Comparison of ENCODE assay signal across 8 cellular contexts in genomic region chr3:52446631-52447511, GRCh38. TPM values are rescaled to one million over a fixed set of nuclear protein-coding genes. Genes with fewer than 3 reads are reported as not detected.
DNase-seq lines count a peak whose midpoint lies in the region; ATAC-seq and TF ChIP-seq lines count a peak whose summit lies in the region.

No MANE protein-coding gene starts in this region.

- H3K36me3 ChIP-seq in lung (ENCODE audit: control insufficient read depth in 2 of 2, insufficient read depth in 2 of 2, low read length in 2 of 2): no peaks in the 10 kb centered on the region

- H3K27me3 ChIP-seq in lung (ENCODE audit: control insufficient read depth, insufficient read depth): no peaks in the 10 kb centered on the region

- H3K27ac ChIP-seq in 22Rv1 (no peak overlapping the region), lung (ENCODE audit: low read depth in 1 of 2, low read length in 1 of 2) (no peak overlapping the region)

- TF ChIP-seq CTCF in 22Rv1 (IDR thresholded peaks at IDR 0.05): peak; percentile 98
- TF ChIP-seq CTCF in GM12873 (IDR thresholded peaks at IDR 0.05; ENCODE audit: insufficient read depth, low read depth, low read length, missing control alignments): peak; percentile 100
- peak; percentile 100 for TF ChIP-seq CTCF in choroid plexus epithelial cell (conservative IDR thresholded peaks at IDR 0.05; ENCODE audit: low read depth, low read length)
- TF ChIP-seq CTCF in lung (IDR thresholded peaks at IDR 0.05; ENCODE audit: control extremely low read depth, extremely low read depth): peak; percentile 98

- peak; percentile 29 for ATAC-seq in lung (ENCODE audit: insufficient read depth, low FRiP score)
- no peak for ATAC-seq in HG02870 (IDR thresholded peaks at IDR 0.05; ENCODE audit: unreplicated experiment)

- H3K9me3 ChIP-seq in lung (ENCODE audit: control insufficient read depth in 2 of 2, insufficient read depth in 1 of 2, low read length in 1 of 2): no peaks in the 10 kb centered on the region

- DNase-seq in NCI-H128 (lab: John Stamatoyannopoulos, UW; ENCODE audit: unreplicated experiment) (peak; percentile 23), choroid plexus epithelial cell (ENCODE audit: low read depth) (peak; percentile 58), lung (ENCODE audit: low spot score) (peak; percentile 63)
- peak; percentile 60 to 63 for DNase-seq in activated CD4-positive, alpha-beta T cell treated with anti-CD3 and anti-CD28 coated beads for 24 hours (ENCODE audit: low read depth in 2 of 2)
- peak; percentile 43 to 65 for DNase-seq in stimulated activated CD8-positive, alpha-beta memory T cell treated with anti-CD3 and anti-CD28 coated beads, Interleukin-2, amount 100 ng/mL, for 48 hours (ENCODE audit: low read depth in 2 of 2)

- H3K4me3 ChIP-seq in choroid plexus epithelial cell (ENCODE audit: low read depth, low read length) (no peak overlapping the region), lung (no peak overlapping the region)

- WGBS in lung, 2 donors: 39 to 40% methylated on average over 13 of the region's 13 CpGs

- peaks cover 0 to 9% of the 10 kb centered on the region in 2 donors for H3K4me1 ChIP-seq in lung (ENCODE audit: control insufficient read depth in 2 of 2, insufficient read depth in 2 of 2, low read length in 2 of 2)

RNA-seq across cellular contexts. Expression of gene SEMA3G, which starts 2.0 kb away (rescaled TPM):
- 10 to 100 TPM; 10.6 to 30.8 TPM for total RNA-seq in lung
- 10 to 100 TPM in 1 of 2 donors, 1 to 10 TPM in 1; 5.1 to 19.1 TPM for polyA plus RNA-seq in lung

RNA-seq across cellular contexts. Expression of gene TNNC1, which starts 7.0 kb away (rescaled TPM):
- 10 to 100 TPM; 31.3 to 35.6 TPM for total RNA-seq in lung
- polyA plus RNA-seq in lung: 100 to 1,000 TPM in 1 of 2 donors, 10 to 100 TPM in 1; 17.3 to 250 TPM

RNA-seq across cellular contexts. Expression of gene NISCH, which starts 8.5 kb away (rescaled TPM):
- 100 to 1,000 TPM in 1 of 2 donors, 10 to 100 TPM in 1; 80.0 to 127 TPM for total RNA-seq in lung
- polyA plus RNA-seq in lung: 10 to 100 TPM; 37.8 to 47.3 TPM

RNA-seq across cellular contexts. Expression of gene PHF7, which starts 36.4 kb away (rescaled TPM):
- 1 to 10 TPM; 6.5 to 7.1 TPM for total RNA-seq in lung
- 1 to 10 TPM; 3.9 to 5.4 TPM for polyA plus RNA-seq in lung

RNA-seq across cellular contexts. Expression of gene BAP1, which starts 37.1 kb away (rescaled TPM):
- total RNA-seq in lung: 10 to 100 TPM; 39.9 to 76.4 TPM
- polyA plus RNA-seq in lung: 10 to 100 TPM; 57.0 to 57.4 TPM
